1 cellular context compared by ENCODE assay signal in the genomic region with DNA sequence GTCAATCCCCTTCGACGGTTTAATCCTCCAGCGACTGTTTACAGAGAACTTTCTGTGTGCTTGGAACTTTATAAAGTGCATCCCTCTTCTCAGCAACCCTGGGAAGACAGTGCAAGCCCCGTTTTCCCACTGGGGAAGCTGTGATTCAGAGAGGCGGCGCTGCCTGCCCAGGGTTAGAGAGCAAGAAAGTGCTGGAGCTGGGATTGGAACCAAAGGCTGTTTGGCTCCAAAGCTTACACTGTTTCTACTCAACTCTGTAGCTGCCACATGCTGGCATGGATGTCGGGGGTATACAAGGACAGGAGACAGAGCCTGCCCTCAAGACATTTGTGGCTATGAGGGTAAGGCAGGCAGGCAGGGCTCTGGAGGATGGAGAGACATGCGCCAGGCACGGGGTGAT.
TF ChIP-seq lines count a peak whose summit lies in the region.

No MANE protein-coding gene starts in this region.

TF ChIP-seq in H1, 55 proteins besides CTCF, POLR2A, EP300 and RAD21:
- TF ChIP-seq, protein P1, sequence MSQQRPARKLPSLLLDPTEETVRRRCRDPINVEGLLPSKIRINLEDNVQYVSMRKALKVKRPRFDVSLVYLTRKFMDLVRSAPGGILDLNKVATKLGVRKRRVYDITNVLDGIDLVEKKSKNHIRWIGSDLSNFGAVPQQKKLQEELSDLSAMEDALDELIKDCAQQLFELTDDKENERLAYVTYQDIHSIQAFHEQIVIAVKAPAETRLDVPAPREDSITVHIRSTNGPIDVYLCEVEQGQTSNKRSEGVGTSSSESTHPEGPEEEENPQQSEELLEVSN (IDR thresholded peaks at IDR 0.05) = no peak
- no peak for TF ChIP-seq BCL11A (IDR thresholded peaks at IDR 0.05; ENCODE audit: low read depth in 2 of 2, low read length in 2 of 2)
- no peak for TF ChIP-seq EZH2 (IDR thresholded peaks at IDR 0.05; ENCODE audit: low read depth, low read length, severe bottlenecking)
- TF ChIP-seq RBBP5 (IDR thresholded peaks at IDR 0.05; ENCODE audit: borderline replicate concordance, low read depth, low read length) = no peak
- TF ChIP-seq CEBPB (IDR thresholded peaks at IDR 0.05; ENCODE audit: low read depth, low read length) = no peak
- TF ChIP-seq, protein P2, sequence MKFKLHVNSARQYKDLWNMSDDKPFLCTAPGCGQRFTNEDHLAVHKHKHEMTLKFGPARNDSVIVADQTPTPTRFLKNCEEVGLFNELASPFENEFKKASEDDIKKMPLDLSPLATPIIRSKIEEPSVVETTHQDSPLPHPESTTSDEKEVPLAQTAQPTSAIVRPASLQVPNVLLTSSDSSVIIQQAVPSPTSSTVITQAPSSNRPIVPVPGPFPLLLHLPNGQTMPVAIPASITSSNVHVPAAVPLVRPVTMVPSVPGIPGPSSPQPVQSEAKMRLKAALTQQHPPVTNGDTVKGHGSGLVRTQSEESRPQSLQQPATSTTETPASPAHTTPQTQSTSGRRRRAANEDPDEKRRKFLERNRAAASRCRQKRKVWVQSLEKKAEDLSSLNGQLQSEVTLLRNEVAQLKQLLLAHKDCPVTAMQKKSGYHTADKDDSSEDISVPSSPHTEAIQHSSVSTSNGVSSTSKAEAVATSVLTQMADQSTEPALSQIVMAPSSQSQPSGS (IDR thresholded peaks at IDR 0.05; ENCODE audit: low read length) = no peak
- TF ChIP-seq, protein P3, sequence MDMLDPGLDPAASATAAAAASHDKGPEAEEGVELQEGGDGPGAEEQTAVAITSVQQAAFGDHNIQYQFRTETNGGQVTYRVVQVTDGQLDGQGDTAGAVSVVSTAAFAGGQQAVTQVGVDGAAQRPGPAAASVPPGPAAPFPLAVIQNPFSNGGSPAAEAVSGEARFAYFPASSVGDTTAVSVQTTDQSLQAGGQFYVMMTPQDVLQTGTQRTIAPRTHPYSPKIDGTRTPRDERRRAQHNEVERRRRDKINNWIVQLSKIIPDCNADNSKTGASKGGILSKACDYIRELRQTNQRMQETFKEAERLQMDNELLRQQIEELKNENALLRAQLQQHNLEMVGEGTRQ (IDR thresholded peaks at IDR 0.05; ENCODE audit: low read length) = no peak
- no peak for TF ChIP-seq SIRT6 (IDR thresholded peaks at IDR 0.05; ENCODE audit: low read length)
- TF ChIP-seq PHF8 (conservative IDR thresholded peaks at IDR 0.05; ENCODE audit: low read depth, low read length) = no peak
- TF ChIP-seq KDM1A (IDR thresholded peaks at IDR 0.05; ENCODE audit: borderline replicate concordance, low read length) = no peak
- no peak for TF ChIP-seq SUZ12 (IDR thresholded peaks at IDR 0.05; ENCODE audit: low read length)
- no peak for TF ChIP-seq HDAC6 (IDR thresholded peaks at IDR 0.05; ENCODE audit: low read depth, low read length)
- TF ChIP-seq TCF12 (IDR thresholded peaks at IDR 0.05; ENCODE audit: low read depth, low read length) = no peak
